Comparison of ENCODE assay signal across 15 cellular contexts in the genomic region with DNA sequence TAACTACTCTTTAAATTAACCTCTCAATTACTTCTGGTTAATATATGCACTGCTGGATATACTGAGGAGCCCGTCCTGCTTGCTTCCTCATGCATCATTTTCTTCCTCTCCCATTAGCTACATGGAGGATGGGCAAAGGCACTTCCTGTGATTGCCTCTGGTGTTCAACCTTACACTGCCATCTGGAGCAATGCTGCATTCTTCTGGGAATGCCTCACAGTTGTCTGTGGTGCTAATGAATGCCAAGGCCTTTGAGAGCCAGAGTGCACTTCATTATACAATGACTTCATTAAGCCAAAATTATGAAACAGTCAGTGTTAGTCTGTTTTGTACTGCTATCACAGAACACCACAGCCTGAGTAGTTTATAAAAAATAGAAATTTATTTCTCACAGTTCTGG.
A peak's percentile ranks its signal among the peaks of the same experiment; 100 is the strongest.
DNase-seq lines count a peak whose midpoint lies in the region; ATAC-seq, FAIRE-seq and TF ChIP-seq lines count a peak whose summit lies in the region.
"Had no signal": no experiment of that assay in that cellular context is flagged by ENCODE, and none has a peak within 500 bp of the region (broad histone marks: within the 10 kb centered on the region; RNA-seq: fewer than 3 reads in every experiment).

No MANE protein-coding gene starts in this region.

- H3K9me3 ChIP-seq in IMR-90 (ENCODE audit: control insufficient read depth, insufficient read depth, low read length) (no peaks in the 10 kb centered on the region), Caco-2 (no peaks in the 10 kb centered on the region)
- H3K9me3 ChIP-seq: HAP-1 had no signal

- H3K4me2 ChIP-seq in IMR-90 (ENCODE audit: low read depth, low read length) (no peak overlapping the region), mesendoderm (ENCODE audit: low read length) (no peak overlapping the region)

- BruUV-seq in IMR-90 (replicated peaks; lab: Mats Ljungman, UMichigan) (no TSS peak), Caco-2 (replicated peaks; lab: Mats Ljungman, UMichigan) (no TSS peak)

- no peak overlapping the region for H4K91ac ChIP-seq in IMR-90 (ENCODE audit: insufficient read depth, low read depth, low read length)

- H2AK9ac ChIP-seq in IMR-90 (replicated peaks; ENCODE audit: low read depth, low read length, poor library complexity): no peak overlapping the region

- peak; percentile 97 for ATAC-seq in IMR-90 (ENCODE audit: low read depth)
- ATAC-seq in activated CD4-positive, CD25-positive, alpha-beta regulatory T cell treated with anti-CD3 and anti-CD28 coated beads, Interleukin-2, amount 50 U/mL, for 24 hours: no peak
- ATAC-seq: activated T-cell treated with anti-CD3 and anti-CD28 coated beads, Interleukin-2, amount 50 U/mL, for 72 hours; GM12878 had no signal

- TF ChIP-seq RAD21 in IMR-90 (IDR thresholded peaks at IDR 0.05; ENCODE audit: low read length): peak; percentile 27; the same call in 1 of the 2 replicates

- H4K8ac ChIP-seq in IMR-90 (ENCODE audit: low read depth in 2 of 2, low read length in 2 of 2) (no peak overlapping the region), mesendoderm (ENCODE audit: low read depth, low read length) (no peak overlapping the region)

- H2BK5ac ChIP-seq in IMR-90 (ENCODE audit: low read depth, low read length, poor library complexity, severe bottlenecking): peak overlapping the region; percentile 51
- no peak overlapping the region for H2BK5ac ChIP-seq in mesendoderm (ENCODE audit: low read length)

- intact Hi-C loops in IMR-90 (cut with micrococcal nuclease): no loop called here
- intact Hi-C loops in Caco-2 (cut with micrococcal nuclease; ENCODE audit: unreplicated experiment): no loop called here

- dilution Hi-C loops in IMR-90 (cut with HindIII; ENCODE audit: low sequenced_read_pairs, unreplicated experiment): no loop called here

- H3K4ac ChIP-seq in IMR-90 (ENCODE audit: low read depth, low read length) (no peak overlapping the region), mesendoderm (ENCODE audit: low read depth, low read length) (no peak overlapping the region)

- CTCF ChIA-PET in IMR-90 (lab: Yijun Ruan, JAX) (interaction anchor here (0.6 kb wide), 1 partner anchor 49 kb away, joined by 3 read pairs; no protein-coding TSS in a partner anchor), Caco-2 (lab: Charles Lee) (no interaction called here)

- H3K36me3 Mint-ChIP-seq in Caco-2 (ENCODE audit: insufficient read depth, unreplicated experiment): no peaks in the 10 kb centered on the region
- H3K36me3 Mint-ChIP-seq: brain had no signal

- DNase-seq in COLO829 (ENCODE audit: low spot score): peak; percentile 8
- DNase-seq in IMR-90: peak; percentile 79
- DNase-seq in bronchial epithelial cell (ENCODE audit: low read depth): peak; percentile 66
- peak; percentile 6 for DNase-seq in mesendoderm
- no peak for DNase-seq in NK-92 (lab: John Stamatoyannopoulos, UW; ENCODE audit: unreplicated experiment)
- DNase-seq in Caco-2: no peak
- DNase-seq in activated CD4-positive, alpha-beta T cell treated with anti-CD3 and anti-CD28 coated beads for 48 hours: no peak
- DNase-seq: activated T-cell treated with anti-CD3 and anti-CD28 coated beads, Interleukin-2, amount 50 U/mL, for 72 hours; COR-L47; endodermal cell; NCI-H1417 treated with DMSO at 0.1 percent for 48 hours had no signal

- no peak overlapping the region for H3K56ac ChIP-seq in IMR-90 (ENCODE audit: extremely low read depth, insufficient read depth, low read length)
- no peak overlapping the region for H3K56ac ChIP-seq in mesendoderm (ENCODE audit: low read length)

- H3K23ac ChIP-seq in IMR-90 (ENCODE audit: low read depth, low read length) (no peak overlapping the region), mesendoderm (ENCODE audit: low read length) (no peak overlapping the region)

- H2BK120ac ChIP-seq in IMR-90 (ENCODE audit: low read depth, low read length) (no peak overlapping the region), mesendoderm (ENCODE audit: low read depth, low read length) (no peak overlapping the region)

- in situ Hi-C loops in IMR-90 (cut with MboI; ENCODE audit: low sequenced_read_pairs): no loop called here

- H3K27ac ChIP-seq in IMR-90 (ENCODE audit: insufficient read depth, low read length) (no peak overlapping the region), mesendoderm (ENCODE audit: low read depth, low read length) (no peak overlapping the region)

- POLR2A ChIA-PET in IMR-90 (lab: Charles Lee; ENCODE audit: unreplicated experiment): no interaction called here
- POLR2A ChIA-PET in Caco-2 (lab: Charles Lee): no interaction called here

- H2AFZ ChIP-seq in IMR-90 (replicated peaks; ENCODE audit: low read length, poor library complexity): peak overlapping the region; percentile 71

- no peak for FAIRE-seq in bronchial epithelial cell (lab: Jason Lieb, UNC)
- FAIRE-seq: GM12878 had no signal

- H3K79me1 ChIP-seq in IMR-90 (ENCODE audit: low read depth in 1 of 2, low read length in 2 of 2): no peaks in the 10 kb centered on the region
- no peaks in the 10 kb centered on the region for H3K79me1 ChIP-seq in mesendoderm (ENCODE audit: low read length)

- TF ChIP-seq CTCF in IMR-90 (conservative IDR thresholded peaks at IDR 0.05; ENCODE audit: low read depth, low read length): 0 out of 2 replicates have a peak, but pooled peaks have one; percentile 11
- no peak for TF ChIP-seq CTCF in bronchial epithelial cell (IDR thresholded peaks at IDR 0.05; ENCODE audit: insufficient read depth, low read length, severe bottlenecking)
- no peak for TF ChIP-seq CTCF in Caco-2 (IDR thresholded peaks at IDR 0.05; ENCODE audit: insufficient read depth in 1 of 2, low read depth in 1 of 2, low read length in 1 of 2, severe bottlenecking in 1 of 2, unreplicated experiment in 1 of 2)

- H4K20me1 ChIP-seq in IMR-90 (ENCODE audit: insufficient read depth, low read length): no peaks in the 10 kb centered on the region

- WGBS in IMR-90 (ENCODE audit: extremely low coverage in 2 of 2, insufficient read length in 1 of 2), 2 experiments: no CpG with 5 or more reads among the region's 1 CpG
- WGBS in mesendoderm (ENCODE audit: extremely low coverage, insufficient coverage, low lambda C conversion rate): no CpG with 5 or more reads among the region's 1 CpG

- H3K27ac Mint-ChIP-seq in Caco-2 (ENCODE audit: unreplicated experiment): no peak overlapping the region
- H3K27ac Mint-ChIP-seq: activated T-cell treated with anti-CD3 and anti-CD28 coated beads, Interleukin-2, amount 50 U/mL, for 72 hours; endodermal cell had no signal

- TF ChIP-seq POLR2A in IMR-90 (IDR thresholded peaks at IDR 0.05; ENCODE audit: low read depth, low read length): no peak

- H3K4me1 Mint-ChIP-seq in Caco-2 (ENCODE audit: low read depth, unreplicated experiment): no peaks in the 10 kb centered on the region
- H3K4me1 Mint-ChIP-seq: endodermal cell had no signal

- no peak overlapping the region for H2BK15ac ChIP-seq in IMR-90 (ENCODE audit: low read depth, low read length)
- H2BK15ac ChIP-seq in mesendoderm (replicated peaks; ENCODE audit: low read depth): no peak overlapping the region

- H3K9ac ChIP-seq in IMR-90 (ENCODE audit: low read depth, low read length) (no peak overlapping the region), mesendoderm (ENCODE audit: low read length) (no peak overlapping the region)

- H3K18ac ChIP-seq in IMR-90 (ENCODE audit: low read depth, low read length): no peak overlapping the region
- no peak overlapping the region for H3K18ac ChIP-seq in mesendoderm (ENCODE audit: low read length)

- H4K5ac ChIP-seq in IMR-90 (ENCODE audit: low read depth, low read length): no peak overlapping the region
- no peak overlapping the region for H4K5ac ChIP-seq in mesendoderm (ENCODE audit: low read length)

- H3K79me2 ChIP-seq in mesendoderm (ENCODE audit: control insufficient read depth, insufficient read depth, low read length): no peaks in the 10 kb centered on the region

- no peaks in the 10 kb centered on the region for H3K27me3 Mint-ChIP-seq in Caco-2 (ENCODE audit: insufficient read depth, unreplicated experiment)
- H3K27me3 Mint-ChIP-seq: brain had no signal

- H3K36me3 ChIP-seq in IMR-90 (ENCODE audit: control insufficient read depth, insufficient read depth, low read length): no peaks in the 10 kb centered on the region
- H3K36me3 ChIP-seq in bronchial epithelial cell (ENCODE audit: control insufficient read depth, insufficient read depth, low read length): no peaks in the 10 kb centered on the region
- H3K36me3 ChIP-seq in mesendoderm (ENCODE audit: control insufficient read depth, insufficient read depth, low read length): no peaks in the 10 kb centered on the region
- H3K36me3 ChIP-seq in Caco-2 (ENCODE audit: control insufficient read depth, insufficient read depth, low read length): no peaks in the 10 kb centered on the region
- H3K36me3 ChIP-seq: HAP-1 had no signal

- H3K14ac ChIP-seq in IMR-90 (replicated peaks; ENCODE audit: low read depth, low read length): no peak overlapping the region; the same call in 1 of the 2 replicates

- H3K4me3 Mint-ChIP-seq in Caco-2 (ENCODE audit: unreplicated experiment): no peak overlapping the region
- H3K4me3 Mint-ChIP-seq: activated T-cell treated with anti-CD3 and anti-CD28 coated beads, Interleukin-2, amount 50 U/mL, for 72 hours; brain; endodermal cell had no signal

- no peak overlapping the region for H3K4me3 ChIP-seq in IMR-90 (ENCODE audit: insufficient read depth, low read depth, low read length)
- no peak overlapping the region for H3K4me3 ChIP-seq in bronchial epithelial cell (ENCODE audit: low read depth, low read length)
- H3K4me3 ChIP-seq in mesendoderm (ENCODE audit: low read length): no peak overlapping the region
- H3K4me3 ChIP-seq in Caco-2 (ENCODE audit: low read depth, low read length): no peak overlapping the region
- H3K4me3 ChIP-seq: GM12878, HAP-1 had no signal

- H2AK5ac ChIP-seq in IMR-90 (ENCODE audit: low read depth, low read length) (no peak overlapping the region), mesendoderm (ENCODE audit: low read length) (no peak overlapping the region)

- H2BK20ac ChIP-seq in IMR-90 (ENCODE audit: low read depth, low read length): no peak overlapping the region

- H3K27me3 ChIP-seq in IMR-90 (ENCODE audit: control insufficient read depth, insufficient read depth, low read length): no peaks in the 10 kb centered on the region
- no peaks in the 10 kb centered on the region for H3K27me3 ChIP-seq in bronchial epithelial cell (ENCODE audit: control insufficient read depth, insufficient read depth, low read length)
- H3K27me3 ChIP-seq in mesendoderm (ENCODE audit: insufficient read depth, low read length, poor library complexity): no peaks in the 10 kb centered on the region
- H3K27me3 ChIP-seq in Caco-2 (replicated peaks; ENCODE audit: control insufficient read depth, insufficient read depth, low read length): no peaks in the 10 kb centered on the region

- H3K9me1 ChIP-seq in IMR-90 (ENCODE audit: insufficient read depth, low read length): 0 out of 2 replicates have a peak, but pooled peaks cover 2% of the 10 kb centered on the region

- H3K4me1 ChIP-seq in IMR-90 (ENCODE audit: control insufficient read depth, insufficient read depth, low read length) (0 out of 2 replicates have a peak, but pooled peaks cover 1% of the 10 kb centered on the region), mesendoderm (ENCODE audit: control insufficient read depth, low read depth, low read length) (no peaks in the 10 kb centered on the region), Caco-2 (no peaks in the 10 kb centered on the region)
- H3K4me1 ChIP-seq: HAP-1 had no signal

- H3K9me3 Mint-ChIP-seq in Caco-2 (ENCODE audit: unreplicated experiment): no peaks in the 10 kb centered on the region
- H3K9me3 Mint-ChIP-seq: activated T-cell treated with anti-CD3 and anti-CD28 coated beads, Interleukin-2, amount 50 U/mL, for 72 hours; brain; endodermal cell had no signal

Comparison
In these comparisons a context has a peak if more than half of its experiments do, and no peak if none do; other contexts are left out.
1. DNase-seq: peak in COLO829 (single experiment), IMR-90 (single experiment), bronchial epithelial cell (single experiment) and mesendoderm (single experiment); none in NK-92 (single experiment), Caco-2 (0 of 2) and activated CD4-positive, alpha-beta T cell treated with anti-CD3 and anti-CD28 coated beads for 48 hours (single experiment).